1 cellular context compared by ENCODE assay signal in genomic region chr3:171953300-171954022, GRCh38.
TF ChIP-seq lines count a peak whose summit lies in the region.

No MANE protein-coding gene starts in this region.

TF ChIP-seq in HepG2, 621 proteins besides CTCF, POLR2A, EP300 and RAD21 (continued from another document):
- no peak for TF ChIP-seq CHCHD3 (CRISPR knock-in tag; IDR thresholded peaks at IDR 0.05)
- TF ChIP-seq ZNF441 (CRISPR knock-in tag; IDR thresholded peaks at IDR 0.05; ENCODE audit: borderline replicate concordance), result 0 out of 2 replicates have a peak, but pooled peaks have one; percentile 18
- TF ChIP-seq TRIM22 (IDR thresholded peaks at IDR 0.05), result no peak
- TF ChIP-seq ZFAT (CRISPR knock-in tag; conservative IDR thresholded peaks at IDR 0.05), result no peak
- peak; percentile 84 for TF ChIP-seq ARID3A (IDR thresholded peaks at IDR 0.05; ENCODE audit: low read depth, low read length)
- TF ChIP-seq RORA (CRISPR knock-in tag; IDR thresholded peaks at IDR 0.05), result no peak
- TF ChIP-seq HIVEP1 (CRISPR knock-in tag; IDR thresholded peaks at IDR 0.05), result no peak
- TF ChIP-seq, protein P1, sequence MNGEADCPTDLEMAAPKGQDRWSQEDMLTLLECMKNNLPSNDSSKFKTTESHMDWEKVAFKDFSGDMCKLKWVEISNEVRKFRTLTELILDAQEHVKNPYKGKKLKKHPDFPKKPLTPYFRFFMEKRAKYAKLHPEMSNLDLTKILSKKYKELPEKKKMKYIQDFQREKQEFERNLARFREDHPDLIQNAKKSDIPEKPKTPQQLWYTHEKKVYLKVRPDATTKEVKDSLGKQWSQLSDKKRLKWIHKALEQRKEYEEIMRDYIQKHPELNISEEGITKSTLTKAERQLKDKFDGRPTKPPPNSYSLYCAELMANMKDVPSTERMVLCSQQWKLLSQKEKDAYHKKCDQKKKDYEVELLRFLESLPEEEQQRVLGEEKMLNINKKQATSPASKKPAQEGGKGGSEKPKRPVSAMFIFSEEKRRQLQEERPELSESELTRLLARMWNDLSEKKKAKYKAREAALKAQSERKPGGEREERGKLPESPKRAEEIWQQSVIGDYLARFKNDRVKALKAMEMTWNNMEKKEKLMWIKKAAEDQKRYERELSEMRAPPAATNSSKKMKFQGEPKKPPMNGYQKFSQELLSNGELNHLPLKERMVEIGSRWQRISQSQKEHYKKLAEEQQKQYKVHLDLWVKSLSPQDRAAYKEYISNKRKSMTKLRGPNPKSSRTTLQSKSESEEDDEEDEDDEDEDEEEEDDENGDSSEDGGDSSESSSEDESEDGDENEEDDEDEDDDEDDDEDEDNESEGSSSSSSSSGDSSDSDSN (CRISPR knock-in tag; IDR thresholded peaks at IDR 0.05), result no peak
- TF ChIP-seq ZNF597 (CRISPR knock-in tag; IDR thresholded peaks at IDR 0.05), result no peak
- no peak for TF ChIP-seq ATF7 (IDR thresholded peaks at IDR 0.05)
- no peak for TF ChIP-seq ATF7 (CRISPR knock-in tag; IDR thresholded peaks at IDR 0.05)
- TF ChIP-seq RBM22 (optimal IDR thresholded peaks at IDR 0.05; ENCODE audit: low read length), result no peak
- TF ChIP-seq PHF5A (CRISPR knock-in tag; IDR thresholded peaks at IDR 0.05; ENCODE audit: low read depth, unreplicated experiment), result peak; percentile 70
- TF ChIP-seq ISX (CRISPR knock-in tag; conservative IDR thresholded peaks at IDR 0.05), result no peak
- no peak for TF ChIP-seq ZNF234 (CRISPR knock-in tag; conservative IDR thresholded peaks at IDR 0.05)
- peak; percentile 63; the same call in 1 of the 2 replicates for TF ChIP-seq ZNF292 (CRISPR knock-in tag; IDR thresholded peaks at IDR 0.05; ENCODE audit: borderline replicate concordance, low read depth)
- no peak for TF ChIP-seq CBX1 (IDR thresholded peaks at IDR 0.05; ENCODE audit: low read depth)
- no peak for TF ChIP-seq ELF4 (CRISPR knock-in tag; IDR thresholded peaks at IDR 0.05; ENCODE audit: borderline replicate concordance)
- TF ChIP-seq HMG20A (CRISPR knock-in tag; IDR thresholded peaks at IDR 0.05; ENCODE audit: borderline replicate concordance), result no peak
- TF ChIP-seq TCF7 (IDR thresholded peaks at IDR 0.05; ENCODE audit: low read depth), result no peak
- TF ChIP-seq, protein P2, sequence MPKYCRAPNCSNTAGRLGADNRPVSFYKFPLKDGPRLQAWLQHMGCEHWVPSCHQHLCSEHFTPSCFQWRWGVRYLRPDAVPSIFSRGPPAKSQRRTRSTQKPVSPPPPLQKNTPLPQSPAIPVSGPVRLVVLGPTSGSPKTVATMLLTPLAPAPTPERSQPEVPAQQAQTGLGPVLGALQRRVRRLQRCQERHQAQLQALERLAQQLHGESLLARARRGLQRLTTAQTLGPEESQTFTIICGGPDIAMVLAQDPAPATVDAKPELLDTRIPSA (CRISPR knock-in tag; IDR thresholded peaks at IDR 0.05; ENCODE audit: borderline replicate concordance), result no peak
- TF ChIP-seq SPEN (CRISPR knock-in tag; IDR thresholded peaks at IDR 0.05; ENCODE audit: low read depth), result no peak
- peak; percentile 12; the same call in 1 of the 2 replicates for TF ChIP-seq ZNF644 (CRISPR knock-in tag; IDR thresholded peaks at IDR 0.05; ENCODE audit: low read depth)
- TF ChIP-seq ZZZ3 (CRISPR knock-in tag; IDR thresholded peaks at IDR 0.05; ENCODE audit: borderline replicate concordance), result no peak
- no peak for TF ChIP-seq SRY (CRISPR knock-in tag; IDR thresholded peaks at IDR 0.05)
- TF ChIP-seq, protein P3, sequence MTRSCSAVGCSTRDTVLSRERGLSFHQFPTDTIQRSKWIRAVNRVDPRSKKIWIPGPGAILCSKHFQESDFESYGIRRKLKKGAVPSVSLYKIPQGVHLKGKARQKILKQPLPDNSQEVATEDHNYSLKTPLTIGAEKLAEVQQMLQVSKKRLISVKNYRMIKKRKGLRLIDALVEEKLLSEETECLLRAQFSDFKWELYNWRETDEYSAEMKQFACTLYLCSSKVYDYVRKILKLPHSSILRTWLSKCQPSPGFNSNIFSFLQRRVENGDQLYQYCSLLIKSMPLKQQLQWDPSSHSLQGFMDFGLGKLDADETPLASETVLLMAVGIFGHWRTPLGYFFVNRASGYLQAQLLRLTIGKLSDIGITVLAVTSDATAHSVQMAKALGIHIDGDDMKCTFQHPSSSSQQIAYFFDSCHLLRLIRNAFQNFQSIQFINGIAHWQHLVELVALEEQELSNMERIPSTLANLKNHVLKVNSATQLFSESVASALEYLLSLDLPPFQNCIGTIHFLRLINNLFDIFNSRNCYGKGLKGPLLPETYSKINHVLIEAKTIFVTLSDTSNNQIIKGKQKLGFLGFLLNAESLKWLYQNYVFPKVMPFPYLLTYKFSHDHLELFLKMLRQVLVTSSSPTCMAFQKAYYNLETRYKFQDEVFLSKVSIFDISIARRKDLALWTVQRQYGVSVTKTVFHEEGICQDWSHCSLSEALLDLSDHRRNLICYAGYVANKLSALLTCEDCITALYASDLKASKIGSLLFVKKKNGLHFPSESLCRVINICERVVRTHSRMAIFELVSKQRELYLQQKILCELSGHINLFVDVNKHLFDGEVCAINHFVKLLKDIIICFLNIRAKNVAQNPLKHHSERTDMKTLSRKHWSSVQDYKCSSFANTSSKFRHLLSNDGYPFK (CRISPR knock-in tag; IDR thresholded peaks at IDR 0.05; ENCODE audit: borderline replicate concordance), result no peak
- no peak for TF ChIP-seq MEIS2 (CRISPR knock-in tag; IDR thresholded peaks at IDR 0.05)
- TF ChIP-seq AGO2 (optimal IDR thresholded peaks at IDR 0.05; ENCODE audit: low read depth, low read length), result no peak
- TF ChIP-seq FOXP1 (IDR thresholded peaks at IDR 0.05), result no peak
- TF ChIP-seq FOXP1 (CRISPR knock-in tag; IDR thresholded peaks at IDR 0.05), result no peak; the same call in 1 of the 2 replicates
- TF ChIP-seq RBFOX2 (IDR thresholded peaks at IDR 0.05; ENCODE audit: low read depth, low read length), result peak; percentile 32; the same call in 1 of the 2 replicates
- TF ChIP-seq ZNF768 (CRISPR knock-in tag; IDR thresholded peaks at IDR 0.05), result no peak
- TF ChIP-seq, protein P4, sequence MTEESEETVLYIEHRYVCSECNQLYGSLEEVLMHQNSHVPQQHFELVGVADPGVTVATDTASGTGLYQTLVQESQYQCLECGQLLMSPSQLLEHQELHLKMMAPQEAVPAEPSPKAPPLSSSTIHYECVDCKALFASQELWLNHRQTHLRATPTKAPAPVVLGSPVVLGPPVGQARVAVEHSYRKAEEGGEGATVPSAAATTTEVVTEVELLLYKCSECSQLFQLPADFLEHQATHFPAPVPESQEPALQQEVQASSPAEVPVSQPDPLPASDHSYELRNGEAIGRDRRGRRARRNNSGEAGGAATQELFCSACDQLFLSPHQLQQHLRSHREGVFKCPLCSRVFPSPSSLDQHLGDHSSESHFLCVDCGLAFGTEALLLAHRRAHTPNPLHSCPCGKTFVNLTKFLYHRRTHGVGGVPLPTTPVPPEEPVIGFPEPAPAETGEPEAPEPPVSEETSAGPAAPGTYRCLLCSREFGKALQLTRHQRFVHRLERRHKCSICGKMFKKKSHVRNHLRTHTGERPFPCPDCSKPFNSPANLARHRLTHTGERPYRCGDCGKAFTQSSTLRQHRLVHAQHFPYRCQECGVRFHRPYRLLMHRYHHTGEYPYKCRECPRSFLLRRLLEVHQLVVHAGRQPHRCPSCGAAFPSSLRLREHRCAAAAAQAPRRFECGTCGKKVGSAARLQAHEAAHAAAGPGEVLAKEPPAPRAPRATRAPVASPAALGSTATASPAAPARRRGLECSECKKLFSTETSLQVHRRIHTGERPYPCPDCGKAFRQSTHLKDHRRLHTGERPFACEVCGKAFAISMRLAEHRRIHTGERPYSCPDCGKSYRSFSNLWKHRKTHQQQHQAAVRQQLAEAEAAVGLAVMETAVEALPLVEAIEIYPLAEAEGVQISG (CRISPR knock-in tag; IDR thresholded peaks at IDR 0.05), result no peak
- no peak for TF ChIP-seq DBP (CRISPR knock-in tag; IDR thresholded peaks at IDR 0.05; ENCODE audit: not compliant biosample characterization)
- TF ChIP-seq ZNF782 (CRISPR knock-in tag; IDR thresholded peaks at IDR 0.05; ENCODE audit: borderline replicate concordance), result no peak
- 0 out of 2 replicates have a peak, but pooled peaks have one; percentile 39 for TF ChIP-seq SAP130 (CRISPR knock-in tag; IDR thresholded peaks at IDR 0.05; ENCODE audit: low read depth)
- TF ChIP-seq YEATS2 (CRISPR knock-in tag; IDR thresholded peaks at IDR 0.05; ENCODE audit: borderline replicate concordance), result no peak
- TF ChIP-seq JUNB (CRISPR knock-in tag; IDR thresholded peaks at IDR 0.05; ENCODE audit: borderline replicate concordance), result no peak
- no peak for TF ChIP-seq NR2F6 (IDR thresholded peaks at IDR 0.05)
- no peak; the same call in 1 of the 2 replicates for TF ChIP-seq NR2F6 (CRISPR knock-in tag; IDR thresholded peaks at IDR 0.05)
- TF ChIP-seq RERE (CRISPR knock-in tag; IDR thresholded peaks at IDR 0.05; ENCODE audit: low read depth), result no peak
- TF ChIP-seq NCOA5 (CRISPR knock-in tag; IDR thresholded peaks at IDR 0.05), result no peak
- no peak for TF ChIP-seq RBAK (CRISPR knock-in tag; IDR thresholded peaks at IDR 0.05)
- TF ChIP-seq TBX2 (CRISPR knock-in tag; IDR thresholded peaks at IDR 0.05; ENCODE audit: borderline replicate concordance), result peak; percentile 74; the same call in 1 of the 2 replicates
- peak; percentile 45; the same call in 1 of the 2 replicates for TF ChIP-seq SIX1 (CRISPR knock-in tag; IDR thresholded peaks at IDR 0.05; ENCODE audit: borderline replicate concordance)
- TF ChIP-seq CREB1 (IDR thresholded peaks at IDR 0.05), result no peak
- peak; percentile 46; the same call in 1 of the 2 replicates for TF ChIP-seq CREB1 (CRISPR knock-in tag; IDR thresholded peaks at IDR 0.05)
- peak; percentile 87; the same call in 1 of the 2 replicates for TF ChIP-seq SOX5 (CRISPR knock-in tag; IDR thresholded peaks at IDR 0.05; ENCODE audit: borderline replicate concordance)
